ENCODE assay signal across 1 cellular context in the genomic region with DNA sequence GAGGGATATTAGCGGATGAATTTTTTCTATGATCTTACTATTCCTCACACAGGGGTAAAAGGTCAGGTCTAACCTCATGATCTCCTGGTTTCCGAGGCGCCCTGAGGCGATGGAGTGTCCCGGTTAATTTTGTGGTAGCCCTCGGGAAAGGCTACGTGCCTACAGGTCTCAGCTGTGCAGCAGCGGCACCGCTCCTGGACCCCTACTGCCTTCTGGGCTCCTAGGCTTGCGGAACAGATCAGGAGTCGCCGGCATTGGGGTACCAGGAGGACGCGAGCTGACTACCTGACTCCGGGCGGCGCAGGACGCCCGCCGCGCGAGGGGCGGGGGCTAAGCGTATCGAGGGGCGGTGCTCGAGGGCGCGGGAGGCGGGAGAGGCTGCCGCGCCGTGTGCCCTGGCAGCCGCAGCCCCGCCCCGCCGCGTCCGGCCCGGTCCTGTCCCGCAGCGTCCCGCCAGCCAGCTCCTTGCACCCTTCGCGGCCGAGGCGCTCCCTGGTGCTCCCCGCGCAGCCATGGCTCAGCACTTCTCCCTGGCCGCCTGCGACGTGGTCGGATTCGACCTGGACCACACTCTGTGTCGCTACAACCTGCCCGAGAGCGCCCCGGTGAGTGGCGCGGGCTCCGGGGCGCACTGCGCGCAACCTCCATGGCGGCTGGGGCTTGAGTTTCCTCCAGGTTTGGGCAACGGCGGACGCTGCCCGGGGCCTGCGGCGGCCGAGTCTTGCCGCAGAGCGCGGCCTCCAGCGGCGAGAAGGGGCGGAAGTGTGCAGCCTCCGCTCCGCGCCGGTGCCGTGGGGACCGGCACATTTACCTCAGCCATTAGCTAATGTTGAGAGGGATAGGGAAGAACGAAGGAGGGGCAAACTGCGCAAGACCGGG.
TF ChIP-seq lines count a peak whose summit lies in the region.

Gene NT5DC1, plus strand, starts transcription at position 435 of the 879 bp plus-strand sequence. Its CDS starts 78 bp downstream, at position 513.

TF ChIP-seq in SK-N-SH, 30 proteins besides CTCF, POLR2A, EP300 and RAD21 (continued from another document):
- TF ChIP-seq TAF1 (IDR thresholded peaks at IDR 0.05; ENCODE audit: borderline replicate concordance, low read depth, low read length) (0 out of 2 replicates have a peak, but pooled peaks have one; percentile 26), RCOR1 (IDR thresholded peaks at IDR 0.05; ENCODE audit: low read length) (no peak), MXI1 (IDR thresholded peaks at IDR 0.05; ENCODE audit: low read depth, low read length) (no peak; the same call in 1 of the 2 replicates)
- TF ChIP-seq, protein P1, sequence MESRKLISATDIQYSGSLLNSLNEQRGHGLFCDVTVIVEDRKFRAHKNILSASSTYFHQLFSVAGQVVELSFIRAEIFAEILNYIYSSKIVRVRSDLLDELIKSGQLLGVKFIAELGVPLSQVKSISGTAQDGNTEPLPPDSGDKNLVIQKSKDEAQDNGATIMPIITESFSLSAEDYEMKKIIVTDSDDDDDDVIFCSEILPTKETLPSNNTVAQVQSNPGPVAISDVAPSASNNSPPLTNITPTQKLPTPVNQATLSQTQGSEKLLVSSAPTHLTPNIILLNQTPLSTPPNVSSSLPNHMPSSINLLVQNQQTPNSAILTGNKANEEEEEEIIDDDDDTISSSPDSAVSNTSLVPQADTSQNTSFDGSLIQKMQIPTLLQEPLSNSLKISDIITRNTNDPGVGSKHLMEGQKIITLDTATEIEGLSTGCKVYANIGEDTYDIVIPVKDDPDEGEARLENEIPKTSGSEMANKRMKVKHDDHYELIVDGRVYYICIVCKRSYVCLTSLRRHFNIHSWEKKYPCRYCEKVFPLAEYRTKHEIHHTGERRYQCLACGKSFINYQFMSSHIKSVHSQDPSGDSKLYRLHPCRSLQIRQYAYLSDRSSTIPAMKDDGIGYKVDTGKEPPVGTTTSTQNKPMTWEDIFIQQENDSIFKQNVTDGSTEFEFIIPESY (IDR thresholded peaks at IDR 0.05; ENCODE audit: borderline replicate concordance, low read depth) = no peak
